In genomic region chr12:79959484-79959883, GRCh38 we compare ENCODE assay signal across 11 cellular contexts.
"Had no signal": no experiment of that assay in that cellular context is flagged by ENCODE, and none has a peak within 500 bp of the region (broad histone marks: within the 10 kb centered on the region; RNA-seq: fewer than 3 reads in every experiment).

No MANE protein-coding gene starts in this region.

- H3K4me1 ChIP-seq: body of pancreas, gastrocnemius medialis, lower lobe of right lung, prostate gland, right lobe of liver had no signal

- H3K27ac ChIP-seq: body of pancreas, gastrocnemius medialis, lower lobe of right lung, prostate gland, right lobe of liver had no signal

- H3K4me3 ChIP-seq: body of pancreas, gastrocnemius medialis, lower lobe of right lung, prostate gland, right lobe of liver, smooth muscle cell had no signal

- H3K4me2 ChIP-seq: smooth muscle cell had no signal

- ATAC-seq: body of pancreas; gastrocnemius medialis; lower lobe of right lung; right lobe of liver; stimulated activated naive CD8-positive, alpha-beta T cell treated with anti-CD3 and anti-CD28 coated beads, Interleukin-15, amount 100 ng/mL, for 72 hours had no signal

- H3K9me3 ChIP-seq: body of pancreas, prostate gland, right lobe of liver had no signal

- H3K27me3 ChIP-seq: body of pancreas, gastrocnemius medialis, right lobe of liver had no signal

- DNase-seq: activated CD4-positive, alpha-beta T cell treated with anti-CD3 and anti-CD28 coated beads, Interleukin-2, amount 50 U/mL, for 4 hours; body of pancreas; erythroblast; gastrocnemius medialis; left cardiac atrium; lower lobe of right lung; right lobe of liver; stimulated activated CD4-positive, alpha-beta T cell treated with anti-CD3 and anti-CD28 coated beads, Interleukin-4, amount 100 ng/mL, for 1 hour; stimulated activated naive CD8-positive, alpha-beta T cell treated with anti-CD3 and anti-CD28 coated beads, Interleukin-15, amount 100 ng/mL, for 72 hours had no signal

- H3K36me3 ChIP-seq: gastrocnemius medialis, lower lobe of right lung, prostate gland, right lobe of liver had no signal
